In the genomic region with DNA sequence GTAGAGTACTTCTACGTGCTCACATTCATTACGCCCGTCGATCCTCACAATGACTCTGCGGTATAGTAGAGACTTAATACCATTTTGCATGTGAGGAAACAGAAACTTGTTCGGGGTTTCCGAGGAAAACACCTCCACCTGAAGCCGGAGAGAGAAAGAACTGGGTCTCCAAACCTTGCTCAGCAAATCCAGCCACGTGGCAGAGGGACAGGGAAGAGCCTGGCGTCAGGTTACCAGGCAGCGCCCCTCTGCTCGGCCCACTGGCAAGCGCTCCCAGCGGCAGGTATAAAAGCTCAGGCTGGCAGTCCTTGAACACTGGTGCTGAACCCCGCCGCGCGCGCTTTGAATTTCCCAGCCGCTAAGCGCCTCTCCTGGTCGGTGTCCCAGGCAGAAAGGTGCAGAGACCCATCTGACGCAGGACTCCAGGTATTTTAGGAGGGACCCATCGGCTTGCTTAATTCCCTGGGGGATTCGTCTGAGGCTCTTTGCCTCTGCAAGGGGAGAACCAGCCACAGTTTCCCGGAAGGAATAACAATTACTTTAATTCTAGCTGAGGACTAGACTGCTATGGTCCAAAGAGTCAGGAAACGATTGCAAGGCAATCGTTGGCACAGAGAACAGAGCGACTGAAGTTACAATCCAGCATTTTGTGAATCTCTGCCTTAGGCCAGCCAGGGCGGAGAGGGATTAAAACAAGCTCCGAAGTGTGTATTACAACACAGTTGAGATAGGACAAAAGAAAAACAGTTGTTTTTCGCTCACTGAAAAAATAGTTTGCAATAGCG, we compare ENCODE assay signal across 8 cellular contexts. TPM values are rescaled to one million over a fixed set of nuclear protein-coding genes. Genes with fewer than 3 reads are reported as not detected.
DNase-seq lines count a peak whose midpoint lies in the region; ATAC-seq lines count a peak whose summit lies in the region.

A gene with protein sequence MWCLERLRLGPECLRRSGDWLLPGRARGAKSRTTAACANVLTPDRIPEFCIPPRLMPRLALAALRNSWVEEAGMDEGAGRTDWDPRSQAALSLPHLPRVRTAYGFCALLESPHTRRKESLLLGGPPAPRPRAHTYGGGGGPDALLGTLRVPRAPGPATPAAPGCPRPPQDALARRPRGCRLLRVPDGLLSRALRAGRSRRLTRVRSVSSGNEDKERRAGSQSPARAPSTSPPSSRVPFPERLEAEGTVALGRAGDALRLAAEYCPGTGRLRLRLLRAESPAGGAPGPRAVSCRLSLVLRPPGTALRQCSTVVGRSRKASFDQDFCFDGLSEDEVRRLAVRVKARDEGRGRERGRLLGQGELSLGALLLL (plus strand): TSS at position 315 of the 785 bp plus-strand sequence. CDS start 637 bp downstream, outside the sequence.

- POLR2A ChIA-PET in activated CD8-positive, alpha-beta T cell treated with anti-CD3 and anti-CD28 coated beads, Interleukin-2, amount 10 ng/mL, durations not matched to agents 7 days and 5 days (lab: Charles Lee), result interaction anchor here (0.5 to 0.6 kb wide), 2 partner anchors 29 to 59 kb away, joined by 4 to 5 read pairs; no protein-coding TSS in a partner anchor

- peak; percentile 70 for ATAC-seq in activated CD8-positive, alpha-beta T cell treated with anti-CD3 and anti-CD28 coated beads, Interleukin-2, amount 10 ng/mL, durations not matched to agents 7 days and 5 days
- no peak for ATAC-seq in GM18858 (IDR thresholded peaks at IDR 0.05; ENCODE audit: unreplicated experiment)

- H3K4me1 ChIP-seq in effector memory CD4-positive, alpha-beta T cell (ENCODE audit: control insufficient read depth, insufficient read depth, low read length, poor library complexity, severe bottlenecking), result peaks cover 13% of the 10 kb centered on the region
- H3K4me1 ChIP-seq in mesendoderm (ENCODE audit: control insufficient read depth, low read depth, low read length), result no peaks in the 10 kb centered on the region

- H2BK15ac ChIP-seq in mesendoderm (replicated peaks; ENCODE audit: low read depth), result no peak within 1 kb of the TSS

- H3K4me3 ChIP-seq in effector memory CD4-positive, alpha-beta T cell (ENCODE audit: insufficient read depth, low read depth, low read length, poor library complexity, severe bottlenecking), result peak within 1 kb of the TSS; percentile 66
- H3K4me3 ChIP-seq in mesendoderm (ENCODE audit: low read length), result no peak within 1 kb of the TSS

- DNase-seq in SKM-1 treated with dmso at 0.1 percent for 144 hours (lab: John Stamatoyannopoulos, UW; ENCODE audit: unreplicated experiment), result peak; percentile 54
- no peak for DNase-seq in SKM-1 (lab: John Stamatoyannopoulos, UW; ENCODE audit: unreplicated experiment)
- peak; percentile 72 for DNase-seq in NCI-H2196 treated with DMSO at 0.1 percent for 48 hours (lab: John Stamatoyannopoulos, UW; ENCODE audit: unreplicated experiment)
- DNase-seq in activated CD8-positive, alpha-beta T cell treated with anti-CD3 and anti-CD28 coated beads, Interleukin-2, amount 10 ng/mL, durations not matched to agents 7 days and 5 days, result peak; percentile 61
- peak; percentile 30 to 51 (median 41) for DNase-seq in effector memory CD4-positive, alpha-beta T cell
- peak; percentile 92 for DNase-seq in mesendoderm
- DNase-seq in stimulated activated CD8-positive, alpha-beta memory T cell treated with anti-CD3 and anti-CD28 coated beads, Interleukin-12 subunit alpha, Interleukin-12 subunit beta, amount 100 ng/mL, for 1 hour (ENCODE audit: low read depth), result peak; percentile 37

- H3K36me3 Mint-ChIP-seq in activated CD8-positive, alpha-beta T cell treated with anti-CD3 and anti-CD28 coated beads, Interleukin-2, amount 10 ng/mL, durations not matched to agents 7 days and 5 days (ENCODE audit: low read depth), result no peaks in the 10 kb centered on the region

- no peak within 1 kb of the TSS for H3K4ac ChIP-seq in mesendoderm (ENCODE audit: low read depth, low read length)

- no peaks in the 10 kb centered on the region for H3K79me1 ChIP-seq in mesendoderm (ENCODE audit: low read length)

- H3K9me3 ChIP-seq in effector memory CD4-positive, alpha-beta T cell (ENCODE audit: control insufficient read depth, low read length), result no peaks in the 10 kb centered on the region

- no CpG with 5 or more reads among the region's 33 CpGs for WGBS in mesendoderm (ENCODE audit: extremely low coverage, insufficient coverage, low lambda C conversion rate)

- no peak within 1 kb of the TSS for H2BK5ac ChIP-seq in mesendoderm (ENCODE audit: low read length)

- CTCF ChIA-PET in activated CD8-positive, alpha-beta T cell treated with anti-CD3 and anti-CD28 coated beads, Interleukin-2, amount 10 ng/mL, durations not matched to agents 7 days and 5 days (lab: Charles Lee), result interaction anchor here (1.0 to 1.7 kb wide), 3 partner anchors 8 to 25 kb away, joined by 3 to 4 read pairs (median 4); no protein-coding TSS in a partner anchor

- no peak within 1 kb of the TSS for H3K27ac ChIP-seq in effector memory CD4-positive, alpha-beta T cell (ENCODE audit: insufficient read depth, low read length, poor library complexity, severe bottlenecking)
- H3K27ac ChIP-seq in mesendoderm (ENCODE audit: low read depth, low read length), result no peak within 1 kb of the TSS

- H3K56ac ChIP-seq in mesendoderm (ENCODE audit: low read length), result no peak within 1 kb of the TSS

- H3K4me2 ChIP-seq in mesendoderm (ENCODE audit: low read length), result peak within 1 kb of the TSS; percentile 24

- peak within 1 kb of the TSS; percentile 74 for H3K4me3 Mint-ChIP-seq in activated CD8-positive, alpha-beta T cell treated with anti-CD3 and anti-CD28 coated beads, Interleukin-2, amount 10 ng/mL, durations not matched to agents 7 days and 5 days

- no peak within 1 kb of the TSS for H2AK5ac ChIP-seq in mesendoderm (ENCODE audit: low read length)

- H3K36me3 ChIP-seq in effector memory CD4-positive, alpha-beta T cell (ENCODE audit: control insufficient read depth, insufficient read depth, low read length), result no peaks in the 10 kb centered on the region
- H3K36me3 ChIP-seq in mesendoderm (ENCODE audit: control insufficient read depth, insufficient read depth, low read length), result no peaks in the 10 kb centered on the region

- no peak within 1 kb of the TSS for H2BK120ac ChIP-seq in mesendoderm (ENCODE audit: low read depth, low read length)

- no peak within 1 kb of the TSS for H3K18ac ChIP-seq in mesendoderm (ENCODE audit: low read length)

- no peaks in the 10 kb centered on the region for H3K9me3 Mint-ChIP-seq in activated CD8-positive, alpha-beta T cell treated with anti-CD3 and anti-CD28 coated beads, Interleukin-2, amount 10 ng/mL, durations not matched to agents 7 days and 5 days (ENCODE audit: insufficient read depth)

- peaks cover 21% of the 10 kb centered on the region for H3K4me1 Mint-ChIP-seq in activated CD8-positive, alpha-beta T cell treated with anti-CD3 and anti-CD28 coated beads, Interleukin-2, amount 10 ng/mL, durations not matched to agents 7 days and 5 days (ENCODE audit: low read depth)

- no peak within 1 kb of the TSS for H4K5ac ChIP-seq in mesendoderm (ENCODE audit: low read length)

- H3K27me3 Mint-ChIP-seq in activated CD8-positive, alpha-beta T cell treated with anti-CD3 and anti-CD28 coated beads, Interleukin-2, amount 10 ng/mL, durations not matched to agents 7 days and 5 days (ENCODE audit: low read depth), result peaks cover 41% of the 10 kb centered on the region

- no peaks in the 10 kb centered on the region for H3K27me3 ChIP-seq in effector memory CD4-positive, alpha-beta T cell (replicated peaks; ENCODE audit: control insufficient read depth, insufficient read depth, low read length, poor library complexity, severe bottlenecking)
- H3K27me3 ChIP-seq in mesendoderm (ENCODE audit: insufficient read depth, low read length, poor library complexity), result peaks cover 29% of the 10 kb centered on the region

- no peaks in the 10 kb centered on the region for H3K79me2 ChIP-seq in mesendoderm (ENCODE audit: control insufficient read depth, insufficient read depth, low read length)

- H3K27ac Mint-ChIP-seq in activated CD8-positive, alpha-beta T cell treated with anti-CD3 and anti-CD28 coated beads, Interleukin-2, amount 10 ng/mL, durations not matched to agents 7 days and 5 days, result no peak within 1 kb of the TSS

- no peak within 1 kb of the TSS for H3K9ac ChIP-seq in mesendoderm (ENCODE audit: low read length)

- no peak within 1 kb of the TSS for H4K8ac ChIP-seq in mesendoderm (ENCODE audit: low read depth, low read length)

- no peak within 1 kb of the TSS for H3K23ac ChIP-seq in mesendoderm (ENCODE audit: low read length)

RNA-seq across cellular contexts. Expression of the gene that starts here (rescaled TPM):
- total RNA-seq in activated CD8-positive, alpha-beta T cell treated with anti-CD3 and anti-CD28 coated beads, Interleukin-2, amount 10 ng/mL, durations not matched to agents 7 days and 5 days, result not detected
- 0.01 TPM for polyA plus RNA-seq in mesendoderm (2013, experiment 1 of 2)
- 0.04 TPM for polyA plus RNA-seq in mesendoderm (2013, experiment 2 of 2)

Comparison
In these comparisons a context has a peak if more than half of its experiments do, and no peak if none do; other contexts are left out.
1. Peak in DNase-seq and ATAC-seq in activated CD8-positive, alpha-beta T cell treated with anti-CD3 and anti-CD28 coated beads, Interleukin-2, amount 10 ng/mL, durations not matched to agents 7 days and 5 days; RNA of the gene not detected or under 1 TPM.